Comparison of ENCODE assay signal across 19 cellular contexts in genomic region chr19:5992756-5993155, GRCh38.
"Had no signal": no experiment of that assay in that cellular context is flagged by ENCODE, and none has a peak within 500 bp of the region (broad histone marks: within the 10 kb centered on the region; RNA-seq: fewer than 3 reads in every experiment).

No MANE protein-coding gene starts in this region.

- H3K27me3 Mint-ChIP-seq: progenitor cell of endocrine pancreas; stimulated activated naive CD8-positive, alpha-beta T cell treated with anti-CD3 and anti-CD28 coated beads, Interleukin-15, amount 100 ng/mL, for 72 hours had no signal

- FAIRE-seq: astrocyte, bronchial epithelial cell had no signal

- H3K4me3 Mint-ChIP-seq: natural killer cell treated with Interleukin-12 subunit alpha and Interleukin-12 subunit beta and Interleukin-15 and Interleukin-18, amount 100 ng/mL, for 72 hours; stimulated activated naive CD8-positive, alpha-beta T cell treated with anti-CD3 and anti-CD28 coated beads, Interleukin-15, amount 100 ng/mL, for 72 hours had no signal

- H3K9me3 Mint-ChIP-seq: activated naive CD4-positive, alpha-beta T cell treated with anti-CD3 and anti-CD28 coated beads, Interleukin-2, amount 50 U/mL, for 72 hours; natural killer cell treated with Interleukin-12 subunit alpha and Interleukin-12 subunit beta and Interleukin-15 and Interleukin-18, amount 100 ng/mL, for 72 hours; stimulated activated naive CD8-positive, alpha-beta T cell treated with anti-CD3 and anti-CD28 coated beads, Interleukin-15, amount 100 ng/mL, for 72 hours had no signal

- H3K4me3 ChIP-seq: adrenal gland, esophagus squamous epithelium, lung, skin epidermis had no signal

- H3K27me3 ChIP-seq: adrenal gland, esophagus squamous epithelium, upper lobe of left lung had no signal

- H3K27ac ChIP-seq: adrenal gland, skin epidermis had no signal

- H3K36me3 ChIP-seq: adrenal gland had no signal

- ATAC-seq: activated naive CD4-positive, alpha-beta T cell treated with anti-CD3 and anti-CD28 coated beads, Interleukin-2, amount 50 U/mL, for 72 hours; natural killer cell treated with Interleukin-12 subunit alpha and Interleukin-12 subunit beta and Interleukin-15 and Interleukin-18, amount 100 ng/mL, for 72 hours; right cardiac atrium; stimulated activated naive CD8-positive, alpha-beta T cell treated with anti-CD3 and anti-CD28 coated beads, Interleukin-15, amount 100 ng/mL, for 72 hours had no signal

- DNase-seq: activated CD4-positive, alpha-beta T cell treated with anti-CD3 and anti-CD28 coated beads for 1 hour; activated gamma-delta T cell; adrenal gland; cerebellar nuclear complex; effector CD4-positive, alpha-beta T cell; esophagus squamous epithelium; occipital lobe; stimulated activated CD4-positive, alpha-beta T cell treated with anti-CD3 and anti-CD28 coated beads, Interleukin-2, amount 100 ng/mL, for 48 hours; stimulated activated naive CD8-positive, alpha-beta T cell treated with anti-CD3 and anti-CD28 coated beads, Interleukin-15, amount 100 ng/mL, for 72 hours; T1000; upper lobe of left lung had no signal

- H3K9me3 ChIP-seq: adrenal gland, esophagus squamous epithelium, upper lobe of left lung had no signal

- H3K27ac Mint-ChIP-seq: natural killer cell treated with Interleukin-12 subunit alpha and Interleukin-12 subunit beta and Interleukin-15 and Interleukin-18, amount 100 ng/mL, for 72 hours; progenitor cell of endocrine pancreas; stimulated activated naive CD8-positive, alpha-beta T cell treated with anti-CD3 and anti-CD28 coated beads, Interleukin-15, amount 100 ng/mL, for 72 hours had no signal

- H3K36me3 Mint-ChIP-seq: activated naive CD4-positive, alpha-beta T cell treated with anti-CD3 and anti-CD28 coated beads, Interleukin-2, amount 50 U/mL, for 72 hours; natural killer cell treated with Interleukin-12 subunit alpha and Interleukin-12 subunit beta and Interleukin-15 and Interleukin-18, amount 100 ng/mL, for 72 hours had no signal
